Comparison of ENCODE assay signal across 9 cellular contexts in the genomic region with DNA sequence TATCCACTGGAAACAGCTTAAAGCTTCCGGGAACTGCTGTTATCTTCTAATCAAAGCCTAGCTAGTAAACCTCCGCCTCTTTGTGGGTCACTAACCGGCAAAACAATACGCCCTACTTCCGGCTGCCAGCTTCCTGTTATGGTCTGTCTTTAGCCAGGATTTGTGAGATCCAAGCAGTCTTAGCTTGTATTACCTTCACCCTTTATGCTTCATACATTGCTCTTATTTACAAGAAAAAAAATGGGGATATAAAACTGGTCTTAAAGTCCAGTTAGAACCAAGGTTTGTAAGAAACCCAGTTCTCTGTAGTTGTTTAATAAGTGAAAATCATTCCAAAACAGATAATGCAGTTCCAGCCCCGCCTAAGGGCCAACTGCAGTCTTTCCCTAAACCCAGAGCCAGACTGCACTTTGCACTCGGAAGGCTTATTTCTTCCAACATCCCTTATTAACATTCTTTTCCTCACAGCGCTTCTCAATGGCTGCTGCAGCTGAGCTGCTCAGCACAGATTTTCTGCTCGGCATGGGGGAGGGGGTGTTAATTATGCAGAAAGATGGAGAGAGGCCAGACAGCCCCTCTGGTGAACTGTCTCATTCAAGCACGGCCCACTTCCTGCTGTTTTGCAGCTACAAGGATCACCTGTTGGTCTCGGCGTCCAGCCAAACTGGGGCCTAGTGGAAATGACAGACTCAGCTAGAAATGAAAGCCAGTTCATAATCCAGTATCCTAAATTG.
A peak's percentile ranks its signal among the peaks of the same experiment; 100 is the strongest.
DNase-seq lines count a peak whose midpoint lies in the region; ATAC-seq and TF ChIP-seq lines count a peak whose summit lies in the region.
"Had no signal": no experiment of that assay in that cellular context is flagged by ENCODE, and none has a peak within 500 bp of the region (broad histone marks: within the 10 kb centered on the region; RNA-seq: fewer than 3 reads in every experiment).

No MANE protein-coding gene starts in this region.

- no TSS peak for BruUV-seq in A673 (replicated peaks; lab: Mats Ljungman, UMichigan)

- peak; percentile 98 for DNase-seq in A673 (ENCODE audit: low spot score)
- peak; percentile 39 to 65 (median 57) for DNase-seq in T-helper 17 cell
- peak; percentile 33 to 75 for DNase-seq in ascending aorta (ENCODE audit: low spot score in 2 of 2)
- DNase-seq in iPS DF 19.7 (ENCODE audit: low read depth, low spot score) = peak; percentile 60
- DNase-seq in retinal pigment epithelial cell (ENCODE audit: low read depth) = peak; percentile 97
- DNase-seq in uterus = peak; percentile 73 to 74

- H3K9me3 ChIP-seq in A673 (ENCODE audit: low read depth, low read length, poor library complexity, severe bottlenecking) (no peaks in the 10 kb centered on the region), T-helper 17 cell (ENCODE audit: control insufficient read depth, low read length, poor library complexity, severe bottlenecking) (no peaks in the 10 kb centered on the region), ascending aorta (no peaks in the 10 kb centered on the region), uterus (no peaks in the 10 kb centered on the region)
- H3K9me3 ChIP-seq: A549 had no signal

- intact Hi-C loops in A673 (cut with micrococcal nuclease; ENCODE audit: unreplicated experiment) = loop anchor here (10.0 kb wide), 1 partner anchor 169 kb away; no protein-coding TSS in a partner anchor
- intact Hi-C loops in ascending aorta (cut with DNase I) = loop anchor here (10.0 kb wide), 1 partner anchor 369 kb away; a partner anchor contains a TSS
- intact Hi-C loops in uterus (cut with DNase I; ENCODE audit: low total_unique reads) = no loop called here

- H3K4me3 Mint-ChIP-seq in IgD-negative memory B cell (peak overlapping the region; percentile 39 to 88 (median 84)), T-helper 17 cell (peak overlapping the region; percentile 85)

- TF ChIP-seq CTCF in A673 (conservative IDR thresholded peaks at IDR 0.05; ENCODE audit: low read depth, low read length) (0 out of 2 replicates have a peak, but pooled peaks have one; percentile 13), ascending aorta (IDR thresholded peaks at IDR 0.05) (no peak), retinal pigment epithelial cell (conservative IDR thresholded peaks at IDR 0.05; ENCODE audit: low read depth, low read length) (no peak), uterus (IDR thresholded peaks at IDR 0.05) (no peak)

- POLR2A ChIA-PET in A673 (lab: Charles Lee; ENCODE audit: low non-redundant PET) = no interaction called here

- H3K27ac Mint-ChIP-seq in IgD-negative memory B cell (peak overlapping the region; percentile 92 to 95 (median 95)), T-helper 17 cell (peak overlapping the region; percentile 97)

- no peaks in the 10 kb centered on the region for H3K9me3 Mint-ChIP-seq in IgD-negative memory B cell

- H3K27me3 ChIP-seq in A673 (replicated peaks; ENCODE audit: insufficient read depth, low read depth, low read length, poor library complexity) = no peaks in the 10 kb centered on the region
- no peaks in the 10 kb centered on the region for H3K27me3 ChIP-seq in ascending aorta
- no peaks in the 10 kb centered on the region for H3K27me3 ChIP-seq in uterus

- H3K36me3 ChIP-seq in A673 (ENCODE audit: insufficient read depth, low read length, poor library complexity, severe bottlenecking) = no peaks in the 10 kb centered on the region
- H3K36me3 ChIP-seq in ascending aorta = no peaks in the 10 kb centered on the region
- no peaks in the 10 kb centered on the region for H3K36me3 ChIP-seq in uterus

- H3K27me3 Mint-ChIP-seq in IgD-negative memory B cell = no peaks in the 10 kb centered on the region
- no peaks in the 10 kb centered on the region for H3K27me3 Mint-ChIP-seq in T-helper 17 cell

- H3K4me1 Mint-ChIP-seq in IgD-negative memory B cell (peaks cover 56 to 58% (median 57%) of the 10 kb centered on the region in 3 donors), T-helper 17 cell (peaks cover 50% of the 10 kb centered on the region)

- ATAC-seq in GM19468 (IDR thresholded peaks at IDR 0.05; ENCODE audit: extremely low read depth, unreplicated experiment) (peak; percentile 50), T-helper 17 cell (peak; percentile 84)
- ATAC-seq: A549 had no signal

- CTCF ChIA-PET in A673 (lab: Charles Lee) = interaction anchor here (0.7 kb wide), 1 partner anchor 1616 kb away, joined by 4 read pairs; no protein-coding TSS in a partner anchor

- H3K36me3 Mint-ChIP-seq in IgD-negative memory B cell (peaks cover 12% of the 10 kb centered on the region), T-helper 17 cell (ENCODE audit: low read depth) (peaks cover 4% of the 10 kb centered on the region)

- H3K27ac ChIP-seq in A673 (ENCODE audit: low read depth, low read length, poor library complexity, severe bottlenecking) (peak overlapping the region; percentile 89), ascending aorta (peak overlapping the region; percentile 67 to 86), uterus (peak overlapping the region; percentile 48 to 66)
- H3K27ac ChIP-seq: A549 had no signal

- H3K4me3 ChIP-seq in A673 (ENCODE audit: low read depth, low read length, poor library complexity, severe bottlenecking) (peak overlapping the region; percentile 15), ascending aorta (peak overlapping the region in 1 of 2 donors; percentile 32), retinal pigment epithelial cell (ENCODE audit: low read length) (peak overlapping the region; percentile 11), uterus (peak overlapping the region in 1 of 2 donors; percentile 4)
- H3K4me3 ChIP-seq: A549 had no signal

- TF ChIP-seq POLR2A in uterus (IDR thresholded peaks at IDR 0.05) = no peak

- peaks cover 56% of the 10 kb centered on the region for H3K4me1 ChIP-seq in A673 (ENCODE audit: insufficient read depth, low read length, poor library complexity, severe bottlenecking)
- H3K4me1 ChIP-seq in ascending aorta = peaks cover 3 to 27% of the 10 kb centered on the region in 2 donors
- H3K4me1 ChIP-seq in uterus = peaks cover 0 to 7% of the 10 kb centered on the region in 2 donors
- H3K4me1 ChIP-seq: A549 had no signal
